Comparison of ENCODE assay signal across 1 cellular context in genomic region chr19:14916848-14917247, GRCh38.
TF ChIP-seq lines count a peak whose summit lies in the region.

No MANE protein-coding gene starts in this region.

TF ChIP-seq in WTC11, 78 proteins besides CTCF, POLR2A, EP300 and RAD21 (continued from another document):
- TF ChIP-seq ATF2 (CRISPR knock-in tag; IDR thresholded peaks at IDR 0.05; ENCODE audit: borderline replicate concordance, low read depth) (no peak), RORB (CRISPR knock-in tag; IDR thresholded peaks at IDR 0.05) (no peak), CDX4 (CRISPR knock-in tag; IDR thresholded peaks at IDR 0.05; ENCODE audit: borderline replicate concordance) (no peak), KAT7 (CRISPR knock-in tag; IDR thresholded peaks at IDR 0.05; ENCODE audit: borderline replicate concordance) (no peak)
